ENCODE assay signal across 17 cellular contexts in the genomic region with DNA sequence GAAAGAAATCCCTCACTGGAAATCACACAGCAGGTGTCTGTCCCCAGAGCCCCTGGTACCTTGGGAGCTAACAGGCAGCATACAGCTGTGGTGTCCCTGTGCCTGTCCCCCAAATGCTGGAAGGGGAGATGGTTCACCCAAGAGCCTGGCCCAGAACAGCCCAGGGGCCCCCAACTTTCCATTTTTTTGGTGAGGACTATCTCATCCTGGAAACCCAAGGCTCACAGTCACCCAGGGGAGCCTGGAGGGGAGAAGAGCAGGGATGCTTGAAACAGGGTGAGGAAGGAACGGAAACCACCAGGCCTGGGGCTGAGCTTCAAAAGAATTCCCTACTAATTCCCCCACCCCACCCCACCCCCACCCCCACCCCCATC. TPM values are rescaled to one million over a fixed set of nuclear protein-coding genes. Genes with fewer than 3 reads are reported as not detected.
A peak's percentile ranks its signal among the peaks of the same experiment; 100 is the strongest.
DNase-seq lines count a peak whose midpoint lies in the region; ATAC-seq and TF ChIP-seq lines count a peak whose summit lies in the region.
"Had no signal": no experiment of that assay in that cellular context is flagged by ENCODE, and none has a peak within 500 bp of the region (broad histone marks: within the 10 kb centered on the region; RNA-seq: fewer than 3 reads in every experiment).

No MANE protein-coding gene starts in this region.

- CTCF ChIA-PET in activated CD8-positive, alpha-beta T cell treated with anti-CD3 and anti-CD28 coated beads for 36 hours (lab: Charles Lee) = interaction anchor here (0.9 to 6.1 kb wide), 3 partner anchors 13 to 125 kb away, joined by 4 to 38 read pairs (median 4); no protein-coding TSS in a partner anchor

- no peak for TF ChIP-seq CTCF in breast epithelium (IDR thresholded peaks at IDR 0.05)
- TF ChIP-seq CTCF in neural cell (IDR thresholded peaks at IDR 0.05; ENCODE audit: poor library complexity, severe bottlenecking) = no peak
- TF ChIP-seq CTCF in stomach (IDR thresholded peaks at IDR 0.05) = no peak
- TF ChIP-seq CTCF in activated CD8-positive, alpha-beta T cell treated with anti-CD3 and anti-CD28 coated beads for 36 hours (IDR thresholded peaks at IDR 0.05) = no peak

- TF ChIP-seq EP300 in neural cell (conservative IDR thresholded peaks at IDR 0.05; ENCODE audit: poor library complexity, severe bottlenecking) = no peak
- no peak for TF ChIP-seq EP300 in stomach (IDR thresholded peaks at IDR 0.05)

- peaks cover 19% of the 10 kb centered on the region for H3K27me3 ChIP-seq in H7 (ENCODE audit: control insufficient read depth, insufficient read depth, low read length)
- H3K27me3 ChIP-seq in breast epithelium = no peaks in the 10 kb centered on the region
- H3K27me3 ChIP-seq in neural cell (ENCODE audit: insufficient read depth, low read depth, low read length) = no peaks in the 10 kb centered on the region
- peaks cover 0 to 26% (median 7%) of the 10 kb centered on the region in 3 donors for H3K27me3 ChIP-seq in stomach

- no peak overlapping the region for H2AFZ ChIP-seq in neural cell (ENCODE audit: low read depth, low read length)

- peaks cover 7% of the 10 kb centered on the region for H3F3A ChIP-seq in neural cell (ENCODE audit: insufficient read depth, low read length, poor library complexity, severe bottlenecking)

- H3K27me3 Mint-ChIP-seq in immature natural killer cell (ENCODE audit: low read depth in 3 of 3) = peaks cover 9 to 25% (median 20%) of the 10 kb centered on the region in 3 donors
- peaks cover 38% of the 10 kb centered on the region for H3K27me3 Mint-ChIP-seq in activated CD8-positive, alpha-beta T cell treated with anti-CD3 and anti-CD28 coated beads for 36 hours

- H3K9me2 ChIP-seq in neural cell (ENCODE audit: insufficient read depth, low read length) = no peaks in the 10 kb centered on the region

- no peaks in the 10 kb centered on the region for H3K36me3 ChIP-seq in H7 (replicated peaks; ENCODE audit: control insufficient read depth, insufficient read depth, low read length)
- H3K36me3 ChIP-seq in breast epithelium = no peaks in the 10 kb centered on the region
- H3K36me3 ChIP-seq in neural cell (ENCODE audit: insufficient read depth, low read length) = no peaks in the 10 kb centered on the region
- no peaks in the 10 kb centered on the region for H3K36me3 ChIP-seq in stomach
- H3K36me3 ChIP-seq: BLaER1 had no signal

- H3K9me3 ChIP-seq in breast epithelium (no peaks in the 10 kb centered on the region), neural cell (ENCODE audit: low read length) (no peaks in the 10 kb centered on the region), stomach (no peaks in the 10 kb centered on the region)
- H3K9me3 ChIP-seq: BLaER1 had no signal

- H4K20me1 ChIP-seq in neural cell (ENCODE audit: insufficient read depth) = peaks cover 29% of the 10 kb centered on the region

- DNase-seq in H7 = peak; percentile 33
- no peak for DNase-seq in breast epithelium (ENCODE audit: low spot score in 2 of 2)
- DNase-seq in stomach = no peak
- DNase-seq in immature natural killer cell = no peak
- no peak for DNase-seq in stimulated activated CD4-positive, alpha-beta T cell treated with anti-CD3 and anti-CD28 coated beads, Interleukin-12 subunit alpha, Interleukin-12 subunit beta, amount 100 ng/mL, for 4 hours
- no peak for DNase-seq in activated CD8-positive, alpha-beta T cell treated with anti-CD3 and anti-CD28 coated beads for 36 hours
- no peak for DNase-seq in CD1c-positive myeloid dendritic cell (ENCODE audit: extremely low spot score)
- DNase-seq: CD8-positive, alpha-beta memory T cell; DMS79 treated with DMSO at 0.1 percent for 48 hours; HCEC 1CT; MM.1S; NCI-H1105; NCI-H187; NCI-H82; Right ventricle myocardium superior had no signal

- peaks cover 0 to 3% (median 0%) of the 10 kb centered on the region in 6 donors for H3K9me3 Mint-ChIP-seq in immature natural killer cell
- no peaks in the 10 kb centered on the region for H3K9me3 Mint-ChIP-seq in activated CD8-positive, alpha-beta T cell treated with anti-CD3 and anti-CD28 coated beads for 36 hours
- H3K9me3 Mint-ChIP-seq: CD8-positive, alpha-beta memory T cell had no signal

- no peak for TF ChIP-seq POLR2A in breast epithelium (IDR thresholded peaks at IDR 0.05)
- TF ChIP-seq POLR2A in stomach (IDR thresholded peaks at IDR 0.05) = no peak

- TF ChIP-seq RAD21 in neural cell (conservative IDR thresholded peaks at IDR 0.05) = no peak

- H3K79me2 ChIP-seq in neural cell (replicated peaks; ENCODE audit: insufficient read depth, low read length) = peaks cover 78% of the 10 kb centered on the region

- no peak for ATAC-seq in activated CD8-positive, alpha-beta T cell treated with anti-CD3 and anti-CD28 coated beads for 36 hours

- POLR2A ChIA-PET in activated CD8-positive, alpha-beta T cell treated with anti-CD3 and anti-CD28 coated beads for 36 hours (lab: Charles Lee) = interaction anchor here (0.8 kb wide), 1 partner anchor 100 kb away, joined by 3 read pairs; no protein-coding TSS in a partner anchor

- H3K4me1 ChIP-seq in breast epithelium (peaks cover 14 to 15% of the 10 kb centered on the region in 2 donors), stomach (peaks cover 45 to 85% (median 66%) of the 10 kb centered on the region in 4 donors)

- H3K4me3 Mint-ChIP-seq in immature natural killer cell = no peak overlapping the region
- H3K4me3 Mint-ChIP-seq in activated CD8-positive, alpha-beta T cell treated with anti-CD3 and anti-CD28 coated beads for 36 hours = no peak overlapping the region

- no peak overlapping the region for H3K4me3 ChIP-seq in H7 (ENCODE audit: insufficient read depth, low read depth, low read length)
- no peak overlapping the region for H3K4me3 ChIP-seq in breast epithelium
- peak overlapping the region; percentile 16 for H3K4me3 ChIP-seq in neural cell (ENCODE audit: low read length)
- no peak overlapping the region for H3K4me3 ChIP-seq in stomach
- H3K4me3 ChIP-seq: BLaER1 had no signal

- H3K27ac Mint-ChIP-seq in immature natural killer cell = no peak overlapping the region
- no peak overlapping the region for H3K27ac Mint-ChIP-seq in activated CD8-positive, alpha-beta T cell treated with anti-CD3 and anti-CD28 coated beads for 36 hours

- intact Hi-C loops in breast epithelium (cut with DNase I; ENCODE audit: low total_unique reads) = no loop called here
- intact Hi-C loops in stomach (cut with DNase I; ENCODE audit: low total_unique reads) = no loop called here
- intact Hi-C loops in activated CD8-positive, alpha-beta T cell treated with anti-CD3 and anti-CD28 coated beads for 36 hours (cut with micrococcal nuclease) = no loop called here

- WGBS in stomach, 5 donors = 50 to 100% (median 82%) methylated on average over 1 of the region's 1 CpG

- H3K4me2 ChIP-seq in neural cell (ENCODE audit: low read length) = no peak overlapping the region

- no peaks in the 10 kb centered on the region for H3K36me3 Mint-ChIP-seq in immature natural killer cell
- H3K36me3 Mint-ChIP-seq in activated CD8-positive, alpha-beta T cell treated with anti-CD3 and anti-CD28 coated beads for 36 hours (ENCODE audit: low read depth) = no peaks in the 10 kb centered on the region
- H3K36me3 Mint-ChIP-seq: CD8-positive, alpha-beta memory T cell had no signal

- no peak overlapping the region for H3K9ac ChIP-seq in neural cell (ENCODE audit: low read length)
- H3K9ac ChIP-seq: BLaER1 had no signal

- H3K27ac ChIP-seq in breast epithelium (peak overlapping the region; percentile 55 to 89), neural cell (ENCODE audit: low read length) (no peak overlapping the region), stomach (peak overlapping the region in 3 of 5 donors; percentile 46 to 85 (median 82))
- H3K27ac ChIP-seq: BLaER1 had no signal

- H3K4me1 Mint-ChIP-seq in immature natural killer cell = peaks cover 13 to 16% of the 10 kb centered on the region in 2 donors
- peaks cover 9% of the 10 kb centered on the region for H3K4me1 Mint-ChIP-seq in activated CD8-positive, alpha-beta T cell treated with anti-CD3 and anti-CD28 coated beads for 36 hours (ENCODE audit: low read depth)

TF ChIP-seq in neural cell, 6 proteins besides CTCF, POLR2A, EP300 and RAD21:
- TF ChIP-seq POLR2AphosphoS5 (IDR thresholded peaks at IDR 0.05) (no peak), EZH2 (IDR thresholded peaks at IDR 0.05; ENCODE audit: borderline replicate concordance, insufficient read depth, low read length, poor library complexity, severe bottlenecking) (no peak), TAF1 (IDR thresholded peaks at IDR 0.05; ENCODE audit: low read depth) (no peak), SMC3 (conservative IDR thresholded peaks at IDR 0.05; ENCODE audit: poor library complexity) (no peak), MXI1 (conservative IDR thresholded peaks at IDR 0.05; ENCODE audit: poor library complexity, severe bottlenecking) (no peak)
- TF ChIP-seq, protein P1, sequence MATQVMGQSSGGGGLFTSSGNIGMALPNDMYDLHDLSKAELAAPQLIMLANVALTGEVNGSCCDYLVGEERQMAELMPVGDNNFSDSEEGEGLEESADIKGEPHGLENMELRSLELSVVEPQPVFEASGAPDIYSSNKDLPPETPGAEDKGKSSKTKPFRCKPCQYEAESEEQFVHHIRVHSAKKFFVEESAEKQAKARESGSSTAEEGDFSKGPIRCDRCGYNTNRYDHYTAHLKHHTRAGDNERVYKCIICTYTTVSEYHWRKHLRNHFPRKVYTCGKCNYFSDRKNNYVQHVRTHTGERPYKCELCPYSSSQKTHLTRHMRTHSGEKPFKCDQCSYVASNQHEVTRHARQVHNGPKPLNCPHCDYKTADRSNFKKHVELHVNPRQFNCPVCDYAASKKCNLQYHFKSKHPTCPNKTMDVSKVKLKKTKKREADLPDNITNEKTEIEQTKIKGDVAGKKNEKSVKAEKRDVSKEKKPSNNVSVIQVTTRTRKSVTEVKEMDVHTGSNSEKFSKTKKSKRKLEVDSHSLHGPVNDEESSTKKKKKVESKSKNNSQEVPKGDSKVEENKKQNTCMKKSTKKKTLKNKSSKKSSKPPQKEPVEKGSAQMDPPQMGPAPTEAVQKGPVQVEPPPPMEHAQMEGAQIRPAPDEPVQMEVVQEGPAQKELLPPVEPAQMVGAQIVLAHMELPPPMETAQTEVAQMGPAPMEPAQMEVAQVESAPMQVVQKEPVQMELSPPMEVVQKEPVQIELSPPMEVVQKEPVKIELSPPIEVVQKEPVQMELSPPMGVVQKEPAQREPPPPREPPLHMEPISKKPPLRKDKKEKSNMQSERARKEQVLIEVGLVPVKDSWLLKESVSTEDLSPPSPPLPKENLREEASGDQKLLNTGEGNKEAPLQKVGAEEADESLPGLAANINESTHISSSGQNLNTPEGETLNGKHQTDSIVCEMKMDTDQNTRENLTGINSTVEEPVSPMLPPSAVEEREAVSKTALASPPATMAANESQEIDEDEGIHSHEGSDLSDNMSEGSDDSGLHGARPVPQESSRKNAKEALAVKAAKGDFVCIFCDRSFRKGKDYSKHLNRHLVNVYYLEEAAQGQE (IDR thresholded peaks at IDR 0.05; ENCODE audit: borderline replicate concordance) = no peak

RNA-seq across cellular contexts. Expression of a gene that starts 3.6 kb away (rescaled TPM):
- total RNA-seq in H7 (2014; rRNA removed; shearing (Covaris generic)) = 38.0 and 44.2 TPM in 2 replicates
- total RNA-seq in breast epithelium = 10 to 100 TPM; 16.5 to 37.8 (median 26.2) TPM
- 55.2 and 79.5 TPM in 2 replicates for polyA plus RNA-seq in neural cell
- polyA minus RNA-seq in neural cell = 142 and 179 TPM in 2 replicates
- 10 to 100 TPM in 4 of 5 donors, under 1 TPM in 1; 0.58 to 47.2 (median 30.8) TPM for total RNA-seq in stomach
- polyA plus RNA-seq in stomach = 10 to 100 TPM in 2 of 3 donors, 1 to 10 TPM in 1; 9.9 to 13.0 (median 10.7) TPM
- polyA plus RNA-seq in immature natural killer cell = not detected
- under 1 TPM; 0.04 to 0.14 TPM for total RNA-seq in activated CD8-positive, alpha-beta T cell treated with anti-CD3 and anti-CD28 coated beads for 36 hours
- polyA plus RNA-seq: CD8-positive, alpha-beta memory T cell had no signal
